ENCODE assay signal across 8 cellular contexts in genomic region chr21:35256468-35256988, GRCh38.
DNase-seq lines count a peak whose midpoint lies in the region; ATAC-seq, FAIRE-seq and TF ChIP-seq lines count a peak whose summit lies in the region.

No MANE protein-coding gene starts in this region.

- H3K4me3 ChIP-seq in OCI-LY7 (ENCODE audit: low read depth, low read length, poor library complexity, severe bottlenecking) = no peak overlapping the region
- peak overlapping the region in 2 of 3 experiments; percentile 20 to 47 for H3K4me3 ChIP-seq in endothelial cell of umbilical vein (replicated peaks in 1 of 3; ENCODE audit: insufficient read depth in 1 of 3, low read depth in 1 of 3, low read length in 3 of 3)

- dilution Hi-C loops in endothelial cell of umbilical vein (cut with MboI; ENCODE audit: extremely low pct_ligation_motif_present, low sequenced_read_pairs) = no loop called here

- H3K9me3 ChIP-seq in OCI-LY7 (ENCODE audit: low read length) = no peaks in the 10 kb centered on the region
- no peaks in the 10 kb centered on the region for H3K9me3 ChIP-seq in endothelial cell of umbilical vein (replicated peaks; ENCODE audit: control insufficient read depth, insufficient read depth, low read length)

- no peak for TF ChIP-seq POLR2A in endothelial cell of umbilical vein (IDR thresholded peaks at IDR 0.05; ENCODE audit: low read depth, low read length)

- no peaks in the 10 kb centered on the region for H3K27me3 ChIP-seq in endothelial cell of umbilical vein (ENCODE audit: control insufficient read depth in 2 of 2, insufficient read depth in 2 of 2, low read length in 2 of 2)

- H3K4me1 ChIP-seq in OCI-LY7 (ENCODE audit: insufficient read depth, low read length, poor library complexity, severe bottlenecking) (peaks cover 7% of the 10 kb centered on the region), endothelial cell of umbilical vein (ENCODE audit: control insufficient read depth, extremely low read depth, insufficient read depth, low read length) (peaks cover 15% of the 10 kb centered on the region)

- BruUV-seq in OCI-LY7 (replicated peaks; lab: Mats Ljungman, UMichigan) (no TSS peak), endothelial cell of umbilical vein (replicated peaks; lab: Mats Ljungman, UMichigan) (no TSS peak)

- TF ChIP-seq CTCF in HFFc6 (IDR thresholded peaks at IDR 0.05) (no peak), OCI-LY7 (conservative IDR thresholded peaks at IDR 0.05; ENCODE audit: low read length) (no peak), endothelial cell of umbilical vein (IDR thresholded peaks at IDR 0.05; ENCODE audit: extremely low read depth in 1 of 2, insufficient read depth in 1 of 2, low read depth in 1 of 2, low read length in 2 of 2) (no peak)

- no peaks in the 10 kb centered on the region for H3K9me1 ChIP-seq in endothelial cell of umbilical vein (replicated peaks; ENCODE audit: control insufficient read depth, extremely low read depth, insufficient read depth, low read length)

- ATAC-seq in HG02970 (IDR thresholded peaks at IDR 0.05; ENCODE audit: low FRiP score, unreplicated experiment) (no peak), GM21423 (IDR thresholded peaks at IDR 0.05; ENCODE audit: unreplicated experiment) (no peak), GM18511 (IDR thresholded peaks at IDR 0.05; ENCODE audit: unreplicated experiment) (no peak)

- H3K4me1 Mint-ChIP-seq in HFFc6 (ENCODE audit: low read depth) = peaks cover 72% of the 10 kb centered on the region

- peak; percentile 97 for FAIRE-seq in endothelial cell of umbilical vein (lab: Jason Lieb, UNC)

- POLR2A ChIA-PET in OCI-LY7 (lab: Charles Lee) (no interaction called here), endothelial cell of umbilical vein (lab: Charles Lee) (interaction anchor here (0.7 to 1.2 kb wide), 3 partner anchors 51 to 450 kb away, joined by 3 to 5 read pairs (median 3); no protein-coding TSS in a partner anchor)

- H3K9me2 ChIP-seq in OCI-LY7 (ENCODE audit: insufficient read depth, low read length) = no peaks in the 10 kb centered on the region

- CTCF ChIA-PET in OCI-LY7 (lab: Charles Lee; ENCODE audit: unreplicated experiment) (no interaction called here), endothelial cell of umbilical vein (lab: Charles Lee) (interaction anchor here (0.9 to 2.4 kb wide), 15 partner anchors 9 to 584 kb away, joined by 3 to 13 read pairs (median 4); no protein-coding TSS in a partner anchor)

- H3K27ac Mint-ChIP-seq in HFFc6 = peak overlapping the region; percentile 87

- peak overlapping the region; percentile 79 for H3K4me3 Mint-ChIP-seq in HFFc6

- DNase-seq in HFFc6 = peak; percentile 96
- no peak for DNase-seq in OCI-LY7 (ENCODE audit: low spot score)
- peak; percentile 98 for DNase-seq in endothelial cell of umbilical vein (ENCODE audit: low read depth, low spot score)
- DNase-seq in middle frontal gyrus (ENCODE audit: extremely low spot score, low spot score) = peak; percentile 37
- DNase-seq in stimulated activated CD8-positive, alpha-beta memory T cell treated with anti-CD3 and anti-CD28 coated beads, Interleukin-4, amount 100 ng/mL, for 48 hours = no peak

- intact Hi-C loops in OCI-LY7 (cut with micrococcal nuclease; ENCODE audit: unreplicated experiment) = no loop called here
- intact Hi-C loops in endothelial cell of umbilical vein (cut with micrococcal nuclease) = loop anchor here (1.0 to 10.0 kb wide), 6 partner anchors 24 to 676 kb away; no protein-coding TSS in a partner anchor

- no peak overlapping the region for H3K27ac ChIP-seq in OCI-LY7 (ENCODE audit: low read depth, low read length, poor library complexity, severe bottlenecking)
- peak overlapping the region; percentile 78 for H3K27ac ChIP-seq in endothelial cell of umbilical vein (ENCODE audit: insufficient read depth, low read depth, low read length)

- H3K36me3 Mint-ChIP-seq in HFFc6 (ENCODE audit: low read depth) = no peaks in the 10 kb centered on the region

- H3K79me2 ChIP-seq in OCI-LY7 (ENCODE audit: insufficient read depth, low read depth, low read length) (no peaks in the 10 kb centered on the region), endothelial cell of umbilical vein (ENCODE audit: control insufficient read depth, insufficient read depth, low read length) (no peaks in the 10 kb centered on the region)

- peak overlapping the region; percentile 61 for H3K9ac ChIP-seq in endothelial cell of umbilical vein (replicated peaks; ENCODE audit: extremely low read depth, insufficient read depth, low read length)

- no peaks in the 10 kb centered on the region for H3K36me3 ChIP-seq in OCI-LY7 (ENCODE audit: insufficient read depth, low read length)
- H3K36me3 ChIP-seq in endothelial cell of umbilical vein (ENCODE audit: control insufficient read depth in 2 of 2, extremely low read depth in 1 of 2, insufficient read depth in 2 of 2, low read length in 2 of 2) = no peaks in the 10 kb centered on the region

- H2AFZ ChIP-seq in OCI-LY7 (ENCODE audit: low read length) (0 out of 2 replicates have a peak overlapping the region, but pooled peaks have one; percentile 16), endothelial cell of umbilical vein (ENCODE audit: low read depth, low read length) (peak overlapping the region; percentile 81)

- H3K9me3 Mint-ChIP-seq in HFFc6 = no peaks in the 10 kb centered on the region

- H3K4me2 ChIP-seq in OCI-LY7 (ENCODE audit: low read length) (no peak overlapping the region), endothelial cell of umbilical vein (ENCODE audit: insufficient read depth, low read length) (peak overlapping the region; percentile 79)

- H4K20me1 ChIP-seq in OCI-LY7 (ENCODE audit: insufficient read depth, low read length) (no peaks in the 10 kb centered on the region), endothelial cell of umbilical vein (replicated peaks; ENCODE audit: control insufficient read depth, extremely low read depth, insufficient read depth, low read length) (no peaks in the 10 kb centered on the region)

- peaks cover 2% of the 10 kb centered on the region for H3K27me3 Mint-ChIP-seq in HFFc6 (ENCODE audit: insufficient read depth)

TF ChIP-seq in endothelial cell of umbilical vein, 7 proteins besides CTCF, POLR2A, EP300 and RAD21:
- TF ChIP-seq MAX (IDR thresholded peaks at IDR 0.05; ENCODE audit: insufficient read depth, insufficient read length) (no peak), POLR2AphosphoS5 (IDR thresholded peaks at IDR 0.05; ENCODE audit: insufficient read depth, low read depth, low read length) (peak; percentile 47), MYC (IDR thresholded peaks at IDR 0.05; ENCODE audit: low read depth, low read length) (no peak), JUN (IDR thresholded peaks at IDR 0.05; ENCODE audit: borderline replicate concordance, insufficient read depth, insufficient read length, low read depth) (peak; percentile 88), GATA2 (IDR thresholded peaks at IDR 0.05; ENCODE audit: insufficient read depth, insufficient read length, low read depth, low read length) (peak; percentile 32), FOS (IDR thresholded peaks at IDR 0.05; ENCODE audit: borderline replicate concordance, insufficient read depth, low read length) (peak; percentile 95), EZH2 (IDR thresholded peaks at IDR 0.05; ENCODE audit: borderline replicate concordance, low read depth, low read length, severe bottlenecking) (no peak)

Comparison
In these comparisons a context has a peak if more than half of its experiments do, and no peak if none do; other contexts are left out.
1. DNase-seq: peak in HFFc6 (single experiment), endothelial cell of umbilical vein (single experiment) and middle frontal gyrus (single experiment); none in OCI-LY7 (single experiment) and stimulated activated CD8-positive, alpha-beta memory T cell treated with anti-CD3 and anti-CD28 coated beads, Interleukin-4, amount 100 ng/mL, for 48 hours (single experiment).